8 cellular contexts compared by ENCODE assay signal in genomic region chr10:27745719-27746363, GRCh38. TPM values are rescaled to one million over a fixed set of nuclear protein-coding genes. Genes with fewer than 3 reads are reported as not detected.
DNase-seq lines count a peak whose midpoint lies in the region; ATAC-seq and TF ChIP-seq lines count a peak whose summit lies in the region.

Gene MKX (minus strand): TSS chr10:27745819. CDS start chr10:27743415, 2,404 bp downstream.

- dilution Hi-C loops in mammary epithelial cell (cut with HindIII; ENCODE audit: low sequenced_read_pairs), result no loop called here

- H3K4me2 ChIP-seq in mammary epithelial cell (ENCODE audit: insufficient read depth, low read depth, low read length), result peak within 1 kb of the TSS; percentile 74

- H3K9ac ChIP-seq in mammary epithelial cell (ENCODE audit: insufficient read depth, low read length), result no peak within 1 kb of the TSS

- H3K79me2 ChIP-seq in mammary epithelial cell (ENCODE audit: insufficient read depth, low read length), result no peaks in the 10 kb centered on the region

- TF ChIP-seq CTCF in mammary epithelial cell (conservative IDR thresholded peaks at IDR 0.05 in 1 of 2, IDR thresholded peaks at IDR 0.05 in 1 of 2; ENCODE audit: extremely low read depth in 1 of 2, insufficient read depth in 1 of 2, low read depth in 1 of 2, low read length in 2 of 2), result no peak
- TF ChIP-seq CTCF in right lobe of liver (IDR thresholded peaks at IDR 0.05), result no peak

- H3K4me3 ChIP-seq in mammary epithelial cell (replicated peaks in 1 of 3; ENCODE audit: insufficient read depth in 1 of 3, low read depth in 2 of 3, low read length in 3 of 3) (peak within 1 kb of the TSS; percentile 6 to 22 (median 7)), right lobe of liver (peak within 1 kb of the TSS; percentile 7 to 42 (median 34))

- no peaks in the 10 kb centered on the region for H3K36me3 ChIP-seq in mammary epithelial cell (ENCODE audit: insufficient read depth, low read length)
- no peaks in the 10 kb centered on the region for H3K36me3 ChIP-seq in right lobe of liver

- 5% methylated on average over 39 of the region's 72 CpGs for WGBS in mammary epithelial cell (ENCODE audit: low coverage, missing lambda C conversion rate)
- 13% methylated on average over 19 of the region's 72 CpGs for WGBS in right lobe of liver (ENCODE audit: insufficient coverage, low coverage, low lambda C conversion rate, missing lambda C conversion rate)

- no peaks in the 10 kb centered on the region for H3K36me3 Mint-ChIP-seq in stimulated activated effector memory CD8-positive, alpha-beta T cell treated with anti-CD3 and anti-CD28 coated beads, Interleukin-12 subunit alpha, Interleukin-12 subunit beta, amount 100 ng/mL, for 72 hours

- H3K9me3 Mint-ChIP-seq in stimulated activated effector memory CD8-positive, alpha-beta T cell treated with anti-CD3 and anti-CD28 coated beads, Interleukin-12 subunit alpha, Interleukin-12 subunit beta, amount 100 ng/mL, for 72 hours, result no peaks in the 10 kb centered on the region

- no peak for ATAC-seq in right lobe of liver
- no peak for ATAC-seq in stimulated activated effector memory CD8-positive, alpha-beta T cell treated with anti-CD3 and anti-CD28 coated beads, Interleukin-12 subunit alpha, Interleukin-12 subunit beta, amount 100 ng/mL, for 72 hours
- ATAC-seq in HG02970 (IDR thresholded peaks at IDR 0.05; ENCODE audit: low FRiP score, unreplicated experiment), result no peak

- peak within 1 kb of the TSS; percentile 52 for H2AFZ ChIP-seq in mammary epithelial cell (ENCODE audit: low read depth, low read length)

- CTCF ChIA-PET in mammary epithelial cell (lab: Charles Lee; ENCODE audit: low non-redundant PET), result interaction anchor here (0.6 kb wide), 1 partner anchor 434 kb away, joined by 3 read pairs; no protein-coding TSS in a partner anchor

- DNase-seq in DMS53 (lab: John Stamatoyannopoulos, UW) (peak; percentile 94), NCI-H69 (lab: John Stamatoyannopoulos, UW) (peak; percentile 1), mammary epithelial cell (peak; percentile 41), right lobe of liver (peak in 2 of 3 donors; percentile 39 to 60), UCSD-AML1 (lab: John Stamatoyannopoulos, UW; ENCODE audit: unreplicated experiment) (no peak), globus pallidus (ENCODE audit: low spot score) (no peak)
- peak in 1 of 2 donors; percentile 51 for DNase-seq in stimulated activated effector memory CD8-positive, alpha-beta T cell treated with anti-CD3 and anti-CD28 coated beads, Interleukin-12 subunit alpha, Interleukin-12 subunit beta, amount 100 ng/mL, for 72 hours (ENCODE audit: low spot score in 2 of 2)

- H3K4me1 ChIP-seq in mammary epithelial cell (ENCODE audit: insufficient read depth, low read length), result peaks cover 26% of the 10 kb centered on the region
- H3K4me1 ChIP-seq in right lobe of liver, result peaks cover 0 to 32% (median 6%) of the 10 kb centered on the region in 4 donors

- TF ChIP-seq POLR2A in right lobe of liver (IDR thresholded peaks at IDR 0.05), result no peak

- H3K27me3 ChIP-seq in mammary epithelial cell (ENCODE audit: insufficient read depth, low read length) (peaks cover 54% of the 10 kb centered on the region), right lobe of liver (peaks cover 13 to 20% of the 10 kb centered on the region in 2 donors)

- H3K9me3 ChIP-seq in mammary epithelial cell (replicated peaks; ENCODE audit: insufficient read depth, low read length), result no peaks in the 10 kb centered on the region
- no peaks in the 10 kb centered on the region for H3K9me3 ChIP-seq in right lobe of liver

- H3K27ac ChIP-seq in mammary epithelial cell (ENCODE audit: insufficient read depth, low read depth, low read length) (no peak within 1 kb of the TSS), right lobe of liver (no peak within 1 kb of the TSS)

- in situ Hi-C loops in mammary epithelial cell (cut with MboI; ENCODE audit: low sequenced_read_pairs in 2 of 2), result loop anchor here in 1 of 2 donors (25.0 kb wide), 1 partner anchor 641 kb away; no protein-coding TSS in a partner anchor

- H3K27ac Mint-ChIP-seq in stimulated activated effector memory CD8-positive, alpha-beta T cell treated with anti-CD3 and anti-CD28 coated beads, Interleukin-12 subunit alpha, Interleukin-12 subunit beta, amount 100 ng/mL, for 72 hours, result peak within 1 kb of the TSS; percentile 70

- H4K20me1 ChIP-seq in mammary epithelial cell (ENCODE audit: insufficient read depth, low read length), result peaks cover 2% of the 10 kb centered on the region

- H3K4me3 Mint-ChIP-seq in stimulated activated effector memory CD8-positive, alpha-beta T cell treated with anti-CD3 and anti-CD28 coated beads, Interleukin-12 subunit alpha, Interleukin-12 subunit beta, amount 100 ng/mL, for 72 hours, result peak within 1 kb of the TSS; percentile 79

- H3K4me1 Mint-ChIP-seq in stimulated activated effector memory CD8-positive, alpha-beta T cell treated with anti-CD3 and anti-CD28 coated beads, Interleukin-12 subunit alpha, Interleukin-12 subunit beta, amount 100 ng/mL, for 72 hours, result peaks cover 43% of the 10 kb centered on the region

- intact Hi-C loops in mammary epithelial cell (cut with micrococcal nuclease) (loop anchor here (10.0 kb wide), 1 partner anchor 301 kb away; no protein-coding TSS in a partner anchor), right lobe of liver (cut with DNase I) (no loop called here)

- BruUV-seq in mammary epithelial cell (replicated peaks; lab: Mats Ljungman, UMichigan), result no TSS peak

RNA-seq across cellular contexts. Expression of gene MKX, which starts in this region (rescaled TPM):
- total RNA-seq in mammary epithelial cell (10 to 100 TPM in 1 of 2 donors, under 1 TPM in 1; 0.47 to 13.8 TPM), right lobe of liver (1 to 10 TPM in 2 of 6 experiments, under 1 TPM in 4; 0.29 to 2.1 (median 0.66) TPM)
- polyA plus RNA-seq in mammary epithelial cell, result not detected
- polyA minus RNA-seq in mammary epithelial cell, result not detected

Comparison
In these comparisons a context has a peak if more than half of its experiments do, and no peak if none do; other contexts are left out.
1. DNase-seq: peak in DMS53 (single experiment), NCI-H69 (single experiment), mammary epithelial cell (single experiment) and right lobe of liver (2 of 3); none in UCSD-AML1 (single experiment) and globus pallidus (single experiment).